In genomic region chr19:55636723-55637122, GRCh38 we compare ENCODE assay signal across 9 cellular contexts. TPM values are rescaled to one million over a fixed set of nuclear protein-coding genes. Genes with fewer than 3 reads are reported as not detected.
A peak's percentile ranks its signal among the peaks of the same experiment; 100 is the strongest.
DNase-seq lines count a peak whose midpoint lies in the region; ATAC-seq, FAIRE-seq and TF ChIP-seq lines count a peak whose summit lies in the region.
"Had no signal": no experiment of that assay in that cellular context is flagged by ENCODE, and none has a peak within 500 bp of the region (broad histone marks: within the 10 kb centered on the region; RNA-seq: fewer than 3 reads in every experiment).

No MANE protein-coding gene starts in this region.

- FAIRE-seq in astrocyte (lab: Jason Lieb, UNC) (no peak), GM19239 (lab: Jason Lieb, UNC) (no peak)

- no peaks in the 10 kb centered on the region for H3K27me3 ChIP-seq in CD4-positive, CD25-positive, alpha-beta regulatory T cell (ENCODE audit: control insufficient read depth, insufficient read depth, low read length)
- H3K27me3 ChIP-seq in HUES6 (ENCODE audit: control insufficient read depth, insufficient read depth, low read length) (no peaks in the 10 kb centered on the region), astrocyte (ENCODE audit: insufficient read depth, low read length) (no peaks in the 10 kb centered on the region)

- peaks cover 11% of the 10 kb centered on the region for H3K27me3 Mint-ChIP-seq in CD4-positive, CD25-positive, alpha-beta regulatory T cell
- H3K27me3 Mint-ChIP-seq in astrocyte (ENCODE audit: low read depth, unreplicated experiment) (no peaks in the 10 kb centered on the region), nephron (ENCODE audit: low read depth) (peaks cover 3% of the 10 kb centered on the region)

- ATAC-seq in CD4-positive, CD25-positive, alpha-beta regulatory T cell (ENCODE audit: low read depth in 2 of 2) = no peak

- H4K20me1 ChIP-seq in astrocyte (ENCODE audit: insufficient read depth, low read length) = peaks cover 14% of the 10 kb centered on the region

- H3K79me2 ChIP-seq in astrocyte (ENCODE audit: insufficient read depth, low read length) = peaks cover 48% of the 10 kb centered on the region

- TF ChIP-seq CTCF in astrocyte (IDR thresholded peaks at IDR 0.05; ENCODE audit: insufficient read depth, low read depth, low read length) = no peak
- no peak for TF ChIP-seq CTCF in nephron (IDR thresholded peaks at IDR 0.05; ENCODE audit: unreplicated experiment in 3 of 3)

- no peaks in the 10 kb centered on the region for H3K9me3 ChIP-seq in CD4-positive, CD25-positive, alpha-beta regulatory T cell (ENCODE audit: control insufficient read depth in 2 of 2, low read length in 2 of 2)
- H3K9me3 ChIP-seq in HUES6 (ENCODE audit: control insufficient read depth, insufficient read depth, low read depth, low read length) (no peaks in the 10 kb centered on the region), astrocyte (ENCODE audit: insufficient read depth, low read depth, low read length) (no peaks in the 10 kb centered on the region)

- peak overlapping the region; percentile 100 for H3K27ac ChIP-seq in CD4-positive, CD25-positive, alpha-beta regulatory T cell (ENCODE audit: insufficient read depth, low read length, poor library complexity, severe bottlenecking)
- H3K27ac ChIP-seq in HUES6 (ENCODE audit: low read depth, low read length) (no peak overlapping the region), astrocyte (ENCODE audit: low read depth, low read length) (no peak overlapping the region)

- no peaks in the 10 kb centered on the region for H3K36me3 ChIP-seq in CD4-positive, CD25-positive, alpha-beta regulatory T cell (ENCODE audit: control insufficient read depth, insufficient read depth, low read length)
- H3K36me3 ChIP-seq in HUES6 (ENCODE audit: control insufficient read depth, insufficient read depth, low read length) (no peaks in the 10 kb centered on the region), astrocyte (ENCODE audit: insufficient read depth, low read length) (no peaks in the 10 kb centered on the region)

- H3K4me1 Mint-ChIP-seq in CD4-positive, CD25-positive, alpha-beta regulatory T cell = peaks cover 11 to 73% (median 49%) of the 10 kb centered on the region in 4 donors
- peaks cover 22% of the 10 kb centered on the region for H3K4me1 Mint-ChIP-seq in astrocyte (ENCODE audit: low read depth, unreplicated experiment)
- H3K4me1 Mint-ChIP-seq in nephron = peaks cover 57% of the 10 kb centered on the region

- H3K36me3 Mint-ChIP-seq in CD4-positive, CD25-positive, alpha-beta regulatory T cell = peaks cover 28% of the 10 kb centered on the region
- H3K36me3 Mint-ChIP-seq in astrocyte (ENCODE audit: low read depth, unreplicated experiment) (peaks cover 7% of the 10 kb centered on the region), nephron (ENCODE audit: low read depth) (peaks cover 8% of the 10 kb centered on the region)

- H3K9me3 Mint-ChIP-seq in CD4-positive, CD25-positive, alpha-beta regulatory T cell = peaks cover 0 to 2% (median 0%) of the 10 kb centered on the region in 7 donors
- peaks cover 3% of the 10 kb centered on the region for H3K9me3 Mint-ChIP-seq in astrocyte (ENCODE audit: unreplicated experiment)
- no peaks in the 10 kb centered on the region for H3K9me3 Mint-ChIP-seq in nephron

- H3K27ac Mint-ChIP-seq in CD4-positive, CD25-positive, alpha-beta regulatory T cell = peak overlapping the region in 2 of 3 donors; percentile 100
- H3K27ac Mint-ChIP-seq in astrocyte (ENCODE audit: unreplicated experiment) = peak overlapping the region; percentile 38
- peak overlapping the region; percentile 49 to 96 (median 92) for H3K27ac Mint-ChIP-seq in nephron

- peak overlapping the region; percentile 98 for H3K4me2 ChIP-seq in astrocyte (ENCODE audit: low read length)

- peak overlapping the region; percentile 96 to 100 (median 99) for H3K4me3 Mint-ChIP-seq in CD4-positive, CD25-positive, alpha-beta regulatory T cell
- H3K4me3 Mint-ChIP-seq in astrocyte (ENCODE audit: unreplicated experiment) (peak overlapping the region; percentile 100), nephron (peak overlapping the region; percentile 96 to 99 (median 96))

- H3K4me1 ChIP-seq in CD4-positive, CD25-positive, alpha-beta regulatory T cell (ENCODE audit: control insufficient read depth, insufficient read depth, low read length, poor library complexity, severe bottlenecking) = peaks cover 70% of the 10 kb centered on the region
- H3K4me1 ChIP-seq in HUES6 (ENCODE audit: control insufficient read depth, insufficient read depth, low read length) (peaks cover 15% of the 10 kb centered on the region), astrocyte (ENCODE audit: insufficient read depth, low read length) (peaks cover 25% of the 10 kb centered on the region)

- H2AFZ ChIP-seq in astrocyte (ENCODE audit: low read depth, low read length) = no peak overlapping the region

- H3K9ac ChIP-seq in HUES6 (ENCODE audit: low read length) (no peak overlapping the region), astrocyte (ENCODE audit: low read length) (peak overlapping the region; percentile 100)

- H3K4me3 ChIP-seq in CD4-positive, CD25-positive, alpha-beta regulatory T cell (ENCODE audit: low read depth, low read length) = peak overlapping the region; percentile 96
- peak overlapping the region; percentile 12; the same call in 1 of the 2 replicates for H3K4me3 ChIP-seq in HUES6 (ENCODE audit: low read depth, low read length)
- no peak overlapping the region for H3K4me3 ChIP-seq in astrocyte (ENCODE audit: insufficient read depth, low read depth, low read length)

- DNase-seq in CD4-positive, CD25-positive, alpha-beta regulatory T cell = no peak
- DNase-seq in astrocyte (ENCODE audit: low read depth) = no peak
- no peak for DNase-seq in GM19239 (ENCODE audit: insufficient read length, low spot score)
- DNase-seq in NCI-H128 (lab: John Stamatoyannopoulos, UW; ENCODE audit: unreplicated experiment) = no peak
- DNase-seq in ureter (ENCODE audit: low spot score) = no peak
- DNase-seq in NCI-H1048 (lab: John Stamatoyannopoulos, UW) = no peak
- DNase-seq: activated CD4-positive, CD25-positive, alpha-beta regulatory T cell treated with anti-CD3 and anti-CD28 coated beads, Interleukin-2, amount 50 U/mL, for 72 hours had no signal

RNA-seq across cellular contexts. Expression of gene ZNF580, which starts 4.1 kb away (rescaled TPM):
- total RNA-seq in CD4-positive, CD25-positive, alpha-beta regulatory T cell = 30.8 TPM
- polyA plus RNA-seq in CD4-positive, CD25-positive, alpha-beta regulatory T cell = 10 to 100 TPM; 14.3 to 18.9 (median 16.0) TPM
- total RNA-seq in astrocyte (35.8 and 36.6 TPM in 2 replicates), ureter (56.5 TPM)

RNA-seq across cellular contexts. Expression of gene ZNF581, which starts 6.7 kb away (rescaled TPM):
- 23.7 TPM for total RNA-seq in CD4-positive, CD25-positive, alpha-beta regulatory T cell
- 10 to 100 TPM; 26.5 to 36.6 (median 35.1) TPM for polyA plus RNA-seq in CD4-positive, CD25-positive, alpha-beta regulatory T cell
- 28.4 and 30.0 TPM in 2 replicates for total RNA-seq in astrocyte
- 22.7 TPM for total RNA-seq in ureter

RNA-seq across cellular contexts. Expression of gene CCDC106, which starts 11.3 kb away (rescaled TPM):
- 0.99 TPM for total RNA-seq in CD4-positive, CD25-positive, alpha-beta regulatory T cell
- polyA plus RNA-seq in CD4-positive, CD25-positive, alpha-beta regulatory T cell = 1 to 10 TPM in 1 of 4 donors, under 1 TPM in 3; 0.22 to 1.0 (median 0.51) TPM
- total RNA-seq in astrocyte (12.2 and 12.8 TPM in 2 replicates), ureter (12.3 TPM)

RNA-seq across cellular contexts. Expression of gene ZNF784, which starts 12.4 kb away (rescaled TPM):
- 11.1 TPM for total RNA-seq in CD4-positive, CD25-positive, alpha-beta regulatory T cell
- polyA plus RNA-seq in CD4-positive, CD25-positive, alpha-beta regulatory T cell = 1 to 10 TPM; 1.0 to 2.4 (median 1.6) TPM
- total RNA-seq in astrocyte (5.0 and 5.3 TPM in 2 replicates), ureter (9.5 TPM)

RNA-seq across cellular contexts. Expression of gene U2AF2, which starts 18.1 kb away (rescaled TPM):
- total RNA-seq in CD4-positive, CD25-positive, alpha-beta regulatory T cell = 283 TPM
- polyA plus RNA-seq in CD4-positive, CD25-positive, alpha-beta regulatory T cell = 1 to 10 TPM; 7.2 to 9.3 (median 8.2) TPM
- total RNA-seq in astrocyte (183 and 194 TPM in 2 replicates), ureter (195 TPM)

Comparison
In these comparisons a context has a peak if more than half of its experiments do, and no peak if none do; other contexts are left out.
1. H3K27ac Mint-ChIP-seq: peak in every context shown above with its lines; median percentile 100 in CD4-positive, CD25-positive, alpha-beta regulatory T cell; 92 in nephron; 38 in astrocyte.